10 cellular contexts compared by ENCODE assay signal in the genomic region with DNA sequence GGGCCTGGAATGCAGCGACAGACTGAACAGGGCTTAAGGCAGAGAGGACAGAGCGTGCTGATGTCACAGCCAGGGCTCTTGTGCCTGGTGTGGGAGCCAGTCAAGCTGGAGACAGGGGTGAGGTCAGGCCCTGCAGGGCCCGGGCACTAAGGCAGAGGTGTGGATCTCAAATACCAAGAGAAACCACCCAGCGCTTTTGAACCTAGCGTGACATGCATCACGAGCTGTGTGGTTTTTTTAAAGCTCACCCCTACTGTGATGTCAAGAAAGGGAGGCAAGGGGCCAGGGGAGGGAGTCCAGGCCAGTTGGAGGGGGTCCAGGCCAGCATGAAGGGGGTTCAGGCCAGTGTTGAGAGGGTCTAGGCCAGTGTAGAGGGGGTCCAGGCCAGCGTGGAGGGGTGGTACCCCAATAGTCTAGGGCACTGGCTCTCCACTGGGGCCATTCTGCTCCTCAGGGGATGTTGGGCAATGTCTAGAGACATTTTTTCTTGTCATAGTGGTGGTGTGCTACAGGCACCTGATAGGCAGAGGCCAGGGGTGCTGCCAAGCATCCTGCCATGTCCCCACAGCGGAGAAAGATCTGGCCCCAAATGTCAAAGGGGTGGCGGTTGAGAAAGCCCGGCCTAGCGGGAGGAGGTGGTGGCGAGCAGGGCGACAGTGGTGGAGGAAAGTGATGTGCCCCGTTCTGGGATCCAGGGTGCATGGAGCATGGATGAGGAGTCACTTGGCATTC. TPM values are rescaled to one million over a fixed set of nuclear protein-coding genes. Genes with fewer than 3 reads are reported as not detected.
A peak's percentile ranks its signal among the peaks of the same experiment; 100 is the strongest.
DNase-seq lines count a peak whose midpoint lies in the region; ATAC-seq and TF ChIP-seq lines count a peak whose summit lies in the region.
"Had no signal": no experiment of that assay in that cellular context is flagged by ENCODE, and none has a peak within 500 bp of the region (broad histone marks: within the 10 kb centered on the region; RNA-seq: fewer than 3 reads in every experiment).

No MANE protein-coding gene starts in this region.

- no peaks in the 10 kb centered on the region for H3K27me3 Mint-ChIP-seq in activated naive CD8-positive, alpha-beta T cell treated with anti-CD3 and anti-CD28 coated beads for 36 hours

- TF ChIP-seq CTCF in neutrophil (IDR thresholded peaks at IDR 0.05): no peak

- H3K9me3 ChIP-seq in neutrophil: no peaks in the 10 kb centered on the region
- H3K9me3 ChIP-seq: prostate gland had no signal

- DNase-seq in H4 (ENCODE audit: low spot score) (peak; percentile 35), NK-92 (lab: John Stamatoyannopoulos, UW; ENCODE audit: unreplicated experiment) (peak; percentile 15), medulla oblongata (ENCODE audit: extremely low spot score) (no peak), SHP77 treated with DMSO at 0.1 percent for 48 hours (lab: John Stamatoyannopoulos, UW) (no peak), NCI-H1694 treated with DMSO at 0.1 percent for 48 hours (lab: John Stamatoyannopoulos, UW) (no peak)
- DNase-seq in activated naive CD8-positive, alpha-beta T cell treated with anti-CD3 and anti-CD28 coated beads for 36 hours: peak; percentile 44
- DNase-seq: kidney glomerular epithelial cell had no signal

- peak overlapping the region; percentile 74 for H3K27ac ChIP-seq in neutrophil

- no peaks in the 10 kb centered on the region for H3K27me3 ChIP-seq in neutrophil

- peaks cover 11% of the 10 kb centered on the region for H3K36me3 Mint-ChIP-seq in activated naive CD8-positive, alpha-beta T cell treated with anti-CD3 and anti-CD28 coated beads for 36 hours

- H3K4me3 ChIP-seq in neutrophil (ENCODE audit: low read depth in 1 of 2, low read length in 1 of 2): peak overlapping the region; percentile 46 to 50
- H3K4me3 ChIP-seq: prostate gland had no signal

- peak overlapping the region; percentile 84 for H3K27ac Mint-ChIP-seq in activated naive CD8-positive, alpha-beta T cell treated with anti-CD3 and anti-CD28 coated beads for 36 hours

- H3K4me1 Mint-ChIP-seq in activated naive CD8-positive, alpha-beta T cell treated with anti-CD3 and anti-CD28 coated beads for 36 hours: peaks cover 48% of the 10 kb centered on the region

- H3K4me3 Mint-ChIP-seq in activated naive CD8-positive, alpha-beta T cell treated with anti-CD3 and anti-CD28 coated beads for 36 hours: peak overlapping the region; percentile 4

- ATAC-seq in HG03520 (IDR thresholded peaks at IDR 0.05; ENCODE audit: unreplicated experiment): no peak

- H3K9me3 Mint-ChIP-seq in activated naive CD8-positive, alpha-beta T cell treated with anti-CD3 and anti-CD28 coated beads for 36 hours: peaks cover 1% of the 10 kb centered on the region

- H3K36me3 ChIP-seq in neutrophil: no peaks in the 10 kb centered on the region
- H3K36me3 ChIP-seq: prostate gland had no signal

- H3K4me1 ChIP-seq in neutrophil (ENCODE audit: control insufficient read depth in 1 of 2, insufficient read depth in 1 of 2, low read depth in 1 of 2, low read length in 1 of 2): peaks cover 100% of the 10 kb centered on the region in 2 experiments
- H3K4me1 ChIP-seq: prostate gland had no signal

RNA-seq across cellular contexts. Expression of a gene that starts 42.6 kb away (rescaled TPM):
- total RNA-seq in H4 (2014; rRNA removed; shearing (Covaris generic)): 7.4 and 12.3 TPM in 2 replicates
- total RNA-seq in activated naive CD8-positive, alpha-beta T cell treated with anti-CD3 and anti-CD28 coated beads for 36 hours: 100 to 1,000 TPM; 142 to 144 TPM

Comparison
In these comparisons a context has a peak if more than half of its experiments do, and no peak if none do; other contexts are left out.
1. DNase-seq: peak in H4 (single experiment), NK-92 (single experiment) and activated naive CD8-positive, alpha-beta T cell treated with anti-CD3 and anti-CD28 coated beads for 36 hours (single experiment); none in medulla oblongata (single experiment), SHP77 treated with DMSO at 0.1 percent for 48 hours (single experiment) and NCI-H1694 treated with DMSO at 0.1 percent for 48 hours (single experiment).
2. RNA of a gene that starts 42.6 kb away (total RNA-seq): 142 to 144 TPM in activated naive CD8-positive, alpha-beta T cell treated with anti-CD3 and anti-CD28 coated beads for 36 hours; 7.4 to 12.3 TPM in H4; every median in the first group is over 10 times any median in the second.